ENCODE assay signal across 8 cellular contexts in genomic region chr19:2282062-2282861, GRCh38. TPM values are rescaled to one million over a fixed set of nuclear protein-coding genes. Genes with fewer than 3 reads are reported as not detected.
A peak's percentile ranks its signal among the peaks of the same experiment; 100 is the strongest.
DNase-seq lines count a peak whose midpoint lies in the region; ATAC-seq and TF ChIP-seq lines count a peak whose summit lies in the region.

Gene PEAK3, minus strand, starts transcription at chr19:2282175. Its CDS starts 1,244 bp downstream, at chr19:2280931.

- TF ChIP-seq POLR2A in gastrocnemius medialis (IDR thresholded peaks at IDR 0.05): no peak

- DNase-seq in AG04450 (ENCODE audit: low read depth, low spot score): no peak
- no peak for DNase-seq in HFF-Myc (ENCODE audit: extremely low read depth, low read depth)
- peak; percentile 59 for DNase-seq in adipocyte (ENCODE audit: low read depth)
- DNase-seq in gastrocnemius medialis: peak; percentile 48 to 58
- DNase-seq in DMS53 treated with DMSO at 0.1 percent for 48 hours (lab: John Stamatoyannopoulos, UW; ENCODE audit: unreplicated experiment): no peak
- no peak for DNase-seq in stimulated activated CD4-positive, alpha-beta T cell treated with anti-CD3 and anti-CD28 coated beads, Interleukin-2, amount 100 ng/mL, for 48 hours

- in situ Hi-C loops in gastrocnemius medialis (cut with MboI; ENCODE audit: low sequenced_read_pairs in 4 of 4): loop anchor here (25.0 kb wide), 1 partner anchor 105 kb away; no protein-coding TSS in a partner anchor

- no peaks in the 10 kb centered on the region for H3K36me3 ChIP-seq in adipocyte (ENCODE audit: control insufficient read depth, insufficient read depth, low read length, severe bottlenecking)
- no peaks in the 10 kb centered on the region for H3K36me3 ChIP-seq in iPS-18a (ENCODE audit: control insufficient read depth, low read depth, low read length)
- no peaks in the 10 kb centered on the region for H3K36me3 ChIP-seq in gastrocnemius medialis

- POLR2A ChIA-PET in AG04450 (lab: Yijun Ruan, JAX): interaction anchor here (1.3 kb wide), 1 partner anchor 11 kb away, joined by 3 read pairs; no protein-coding TSS in a partner anchor

- peaks cover 5% of the 10 kb centered on the region for H3K27me3 ChIP-seq in AG04450 (ENCODE audit: control insufficient read depth, insufficient read depth, low read length)
- no peaks in the 10 kb centered on the region for H3K27me3 ChIP-seq in adipocyte (replicated peaks; ENCODE audit: control insufficient read depth, insufficient read depth, low read length)
- peaks cover 33% of the 10 kb centered on the region for H3K27me3 ChIP-seq in iPS-18a (ENCODE audit: control insufficient read depth, insufficient read depth, low read length)
- peaks cover 0 to 6% (median 3%) of the 10 kb centered on the region in 3 donors for H3K27me3 ChIP-seq in gastrocnemius medialis

- no peak for TF ChIP-seq CTCF in AG04450 (IDR thresholded peaks at IDR 0.05; ENCODE audit: low read depth, low read length)
- no peak for TF ChIP-seq CTCF in HFF-Myc (IDR thresholded peaks at IDR 0.05; ENCODE audit: low read depth, low read length, missing control alignments)
- no peak for TF ChIP-seq CTCF in gastrocnemius medialis (IDR thresholded peaks at IDR 0.05 in 4 of 5, conservative IDR thresholded peaks at IDR 0.05 in 1 of 5)

- CTCF ChIA-PET in AG04450 (lab: Charles Lee): no interaction called here

- H3K27ac ChIP-seq in AG04450 (ENCODE audit: low read depth, low read length): no peak within 1 kb of the TSS
- H3K27ac ChIP-seq in iPS-18a (ENCODE audit: low read length): no peak within 1 kb of the TSS
- peak within 1 kb of the TSS in 1 of 4 donors; percentile 42 for H3K27ac ChIP-seq in gastrocnemius medialis

- H3K9ac ChIP-seq in adipocyte (ENCODE audit: low read length): peak within 1 kb of the TSS; percentile 46
- no peak within 1 kb of the TSS for H3K9ac ChIP-seq in iPS-18a (ENCODE audit: low read length)

- H3K4me1 ChIP-seq in adipocyte (ENCODE audit: control insufficient read depth, insufficient read depth, low read length) (peaks cover 8% of the 10 kb centered on the region), iPS-18a (ENCODE audit: control insufficient read depth, low read depth, low read length) (no peaks in the 10 kb centered on the region), gastrocnemius medialis (peaks cover 0 to 12% of the 10 kb centered on the region in 2 donors)

- peak within 1 kb of the TSS; percentile 36 for H3K4me3 ChIP-seq in AG04450 (ENCODE audit: low read depth, low read length)
- peak within 1 kb of the TSS; percentile 22 for H3K4me3 ChIP-seq in HFF-Myc (replicated peaks; ENCODE audit: low read depth, low read length)
- H3K4me3 ChIP-seq in adipocyte (ENCODE audit: low read length): peak within 1 kb of the TSS; percentile 41
- peak within 1 kb of the TSS; percentile 50 for H3K4me3 ChIP-seq in iPS-18a (ENCODE audit: low read length)
- H3K4me3 ChIP-seq in gastrocnemius medialis: peak within 1 kb of the TSS in 3 of 4 donors; percentile 30 to 43 (median 41)

- ATAC-seq in gastrocnemius medialis (peak; percentile 46 to 54), HG03521 (IDR thresholded peaks at IDR 0.05; ENCODE audit: unreplicated experiment) (no peak)

- peaks cover 4% of the 10 kb centered on the region; the same call in 1 of the 2 replicates for H3K9me3 ChIP-seq in AG04450 (ENCODE audit: control insufficient read depth, insufficient read depth, low read length)
- H3K9me3 ChIP-seq in adipocyte (ENCODE audit: control insufficient read depth, low read length): no peaks in the 10 kb centered on the region
- H3K9me3 ChIP-seq in iPS-18a (ENCODE audit: control insufficient read depth, low read depth, low read length): no peaks in the 10 kb centered on the region
- no peaks in the 10 kb centered on the region for H3K9me3 ChIP-seq in gastrocnemius medialis

- intact Hi-C loops in gastrocnemius medialis (cut with DNase I; ENCODE audit: low total_unique reads): no loop called here

RNA-seq across cellular contexts. Expression of gene PEAK3, which starts in this region (rescaled TPM):
- polyA plus RNA-seq in AG04450 (2011; rRNA removed): 0.04 TPM in 1 of 2 replicates, not detected in the other
- polyA minus RNA-seq in AG04450 (2011; rRNA and poly(A)+ RNA removed): not detected in 2 replicates
- total RNA-seq in gastrocnemius medialis: under 1 TPM in 1 of 4 donors, not detected in 3; 0.11 TPM

Comparison
In these comparisons a context has a peak if more than half of its experiments do, and no peak if none do; other contexts are left out.
1. Peak in DNase-seq, ATAC-seq and H3K4me3 ChIP-seq in gastrocnemius medialis; RNA of the gene not detected or under 1 TPM.